ENCODE assay signal across 13 cellular contexts in the genomic region with DNA sequence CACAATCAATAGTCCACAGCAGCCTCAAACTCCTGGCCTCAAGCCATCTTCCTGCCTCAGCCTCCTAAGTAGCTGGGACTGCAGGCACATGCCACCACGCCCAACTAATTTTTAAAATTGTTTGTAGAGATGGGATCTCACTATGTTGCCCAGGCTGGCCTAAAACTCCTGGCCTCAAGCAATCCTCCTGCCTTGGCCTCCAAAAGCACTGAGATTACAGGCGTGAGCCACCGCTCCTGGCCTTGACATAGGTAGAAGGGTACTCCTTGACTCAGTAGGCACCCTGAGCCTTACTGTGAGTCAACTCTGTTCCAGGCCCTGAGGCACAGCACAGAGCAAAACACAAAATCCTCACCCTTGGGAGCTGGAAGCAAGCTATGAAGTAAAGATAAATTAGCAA. TPM values are rescaled to one million over a fixed set of nuclear protein-coding genes. Genes with fewer than 3 reads are reported as not detected.
A peak's percentile ranks its signal among the peaks of the same experiment; 100 is the strongest.
DNase-seq lines count a peak whose midpoint lies in the region; ATAC-seq and TF ChIP-seq lines count a peak whose summit lies in the region.
"Had no signal": no experiment of that assay in that cellular context is flagged by ENCODE, and none has a peak within 500 bp of the region (broad histone marks: within the 10 kb centered on the region; RNA-seq: fewer than 3 reads in every experiment).

No MANE protein-coding gene starts in this region.

- no peaks in the 10 kb centered on the region for H3K27me3 ChIP-seq in upper lobe of right lung

- no peak for TF ChIP-seq CTCF in HEK293 (tag by site-specific recombination; IDR thresholded peaks at IDR 0.05)
- no peak for TF ChIP-seq CTCF in RWPE1 (conservative IDR thresholded peaks at IDR 0.05; ENCODE audit: low read depth)
- no peak for TF ChIP-seq CTCF in upper lobe of right lung (IDR thresholded peaks at IDR 0.05)

- CTCF ChIA-PET in HEK293 (lab: Yijun Ruan, JAX), result interaction anchor here (0.8 to 3.4 kb wide), 7 partner anchors 18 to 84 kb away, joined by 3 to 15 read pairs (median 5); no protein-coding TSS in a partner anchor
- CTCF ChIA-PET in RWPE1 (lab: Yijun Ruan, JAX), result interaction anchor here (1.7 kb wide), 1 partner anchor 131 kb away, joined by 9 read pairs; no protein-coding TSS in a partner anchor

- peaks cover 49 to 93% of the 10 kb centered on the region in 2 experiments for H3K36me3 ChIP-seq in HEK293 (ENCODE audit: control insufficient read depth in 2 of 2, insufficient read depth in 1 of 2, low read length in 2 of 2)
- peaks cover 64% of the 10 kb centered on the region for H3K36me3 ChIP-seq in upper lobe of right lung

- POLR2A ChIA-PET in HEK293 (lab: Yijun Ruan, JAX) (no interaction called here), RWPE1 (lab: Yijun Ruan, JAX; ENCODE audit: low non-redundant PET) (interaction anchor here (0.6 kb wide), 1 partner anchor 57 kb away, joined by 8 read pairs; no protein-coding TSS in a partner anchor)

- no peak for DNase-seq in RWPE1 (ENCODE audit: low spot score)
- no peak for DNase-seq in left lobe of liver (ENCODE audit: low spot score)
- DNase-seq in upper lobe of right lung, result no peak
- DNase-seq: CD8-positive, alpha-beta T cell; COR-L47; DMS153; DMS79 treated with DMSO at 0.1 percent for 48 hours; EL; H7 had no signal

- intact Hi-C loops in upper lobe of right lung (cut with DNase I), result no loop called here

- ATAC-seq in left lobe of liver, result peak; percentile 38
- no peak for ATAC-seq in upper lobe of right lung
- no peak for ATAC-seq in activated CD4-positive, CD25-positive, alpha-beta regulatory T cell treated with anti-CD3 and anti-CD28 coated beads, Interleukin-2, amount 50 U/mL, for 24 hours
- ATAC-seq: CD8-positive, alpha-beta T cell; GM23338 had no signal

- H3K4me3 ChIP-seq in HEK293 (ENCODE audit: low read depth, low read length) (no peak overlapping the region), upper lobe of right lung (no peak overlapping the region)
- H3K4me3 ChIP-seq: A549, GM23338 had no signal

- H3K4me1 ChIP-seq in HEK293 (ENCODE audit: control insufficient read depth, insufficient read depth, low read length) (no peaks in the 10 kb centered on the region), upper lobe of right lung (peaks cover 7% of the 10 kb centered on the region)

- H3K9me3 ChIP-seq in HEK293 (ENCODE audit: control insufficient read depth, insufficient read depth, low read depth, low read length) (no peaks in the 10 kb centered on the region), upper lobe of right lung (no peaks in the 10 kb centered on the region)
- H3K9me3 ChIP-seq: A549 had no signal

- H3K27ac ChIP-seq in HEK293 (ENCODE audit: extremely low read depth, low read depth, low read length), result no peak overlapping the region
- peak overlapping the region; percentile 91 for H3K27ac ChIP-seq in RWPE1
- no peak overlapping the region for H3K27ac ChIP-seq in upper lobe of right lung
- H3K27ac ChIP-seq: A549 had no signal

TF ChIP-seq in HEK293, 187 proteins besides CTCF, POLR2A, EP300 and RAD21:
- TF ChIP-seq ZNF121 (tag by site-specific recombination; IDR thresholded peaks at IDR 0.05) (peak; percentile 93), GFI1B (tag by site-specific recombination; IDR thresholded peaks at IDR 0.05) (no peak)

RNA-seq across cellular contexts. Expression of a gene that starts 7.8 kb away (rescaled TPM):
- 19.5 TPM for total RNA-seq in left lobe of liver
- 49.0 TPM for total RNA-seq in upper lobe of right lung

RNA-seq across cellular contexts. Expression of a gene that starts 18.6 kb away (rescaled TPM):
- total RNA-seq in left lobe of liver (91.0 TPM), upper lobe of right lung (144 TPM)

RNA-seq across cellular contexts. Expression of a gene that starts 19.5 kb away (rescaled TPM):
- total RNA-seq in left lobe of liver (3.3 TPM), upper lobe of right lung (4.3 TPM)

RNA-seq across cellular contexts. Expression of a gene that starts 21.4 kb away (rescaled TPM):
- total RNA-seq in left lobe of liver, result 23.0 TPM
- 55.2 TPM for total RNA-seq in upper lobe of right lung

RNA-seq across cellular contexts. Expression of a gene that starts 28.1 kb away (rescaled TPM):
- total RNA-seq in left lobe of liver (not detected), upper lobe of right lung (not detected)
- total RNA-seq: CD8-positive, alpha-beta T cell; GM23338; H7 had no signal
